Comparison of ENCODE assay signal across 1 cellular context in the genomic region with DNA sequence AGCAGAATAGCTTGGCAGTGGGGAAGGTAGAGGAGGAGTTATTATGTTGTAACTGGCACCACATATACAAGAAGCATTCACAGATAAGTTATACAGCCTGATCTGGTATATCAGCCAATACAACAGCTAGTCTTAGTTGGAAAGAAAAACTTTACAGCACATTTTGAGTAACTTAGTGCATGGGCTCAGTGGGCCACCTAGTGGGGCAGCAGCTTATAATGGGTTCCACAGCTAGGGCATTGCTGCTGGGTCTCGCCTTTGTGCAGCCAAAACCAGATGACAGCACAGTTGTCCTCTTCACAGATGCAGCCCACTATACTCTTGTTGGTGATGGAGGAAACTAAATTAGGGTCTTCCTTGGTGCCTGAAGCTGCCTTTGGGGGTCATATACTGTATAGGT.
TF ChIP-seq lines count a peak whose summit lies in the region.

No MANE protein-coding gene starts in this region.

TF ChIP-seq in H1, 55 proteins besides CTCF, POLR2A, EP300 and RAD21:
- TF ChIP-seq FOSL1 (IDR thresholded peaks at IDR 0.05; ENCODE audit: insufficient read depth, low read depth, low read length): no peak
- TF ChIP-seq SIN3A (conservative IDR thresholded peaks at IDR 0.05 in 1 of 2, IDR thresholded peaks at IDR 0.05 in 1 of 2; ENCODE audit: low read depth in 1 of 2, low read length in 2 of 2): no peak
- TF ChIP-seq POLR2AphosphoS5 (IDR thresholded peaks at IDR 0.05; ENCODE audit: low read depth, low read length): no peak
- TF ChIP-seq, protein P1, sequence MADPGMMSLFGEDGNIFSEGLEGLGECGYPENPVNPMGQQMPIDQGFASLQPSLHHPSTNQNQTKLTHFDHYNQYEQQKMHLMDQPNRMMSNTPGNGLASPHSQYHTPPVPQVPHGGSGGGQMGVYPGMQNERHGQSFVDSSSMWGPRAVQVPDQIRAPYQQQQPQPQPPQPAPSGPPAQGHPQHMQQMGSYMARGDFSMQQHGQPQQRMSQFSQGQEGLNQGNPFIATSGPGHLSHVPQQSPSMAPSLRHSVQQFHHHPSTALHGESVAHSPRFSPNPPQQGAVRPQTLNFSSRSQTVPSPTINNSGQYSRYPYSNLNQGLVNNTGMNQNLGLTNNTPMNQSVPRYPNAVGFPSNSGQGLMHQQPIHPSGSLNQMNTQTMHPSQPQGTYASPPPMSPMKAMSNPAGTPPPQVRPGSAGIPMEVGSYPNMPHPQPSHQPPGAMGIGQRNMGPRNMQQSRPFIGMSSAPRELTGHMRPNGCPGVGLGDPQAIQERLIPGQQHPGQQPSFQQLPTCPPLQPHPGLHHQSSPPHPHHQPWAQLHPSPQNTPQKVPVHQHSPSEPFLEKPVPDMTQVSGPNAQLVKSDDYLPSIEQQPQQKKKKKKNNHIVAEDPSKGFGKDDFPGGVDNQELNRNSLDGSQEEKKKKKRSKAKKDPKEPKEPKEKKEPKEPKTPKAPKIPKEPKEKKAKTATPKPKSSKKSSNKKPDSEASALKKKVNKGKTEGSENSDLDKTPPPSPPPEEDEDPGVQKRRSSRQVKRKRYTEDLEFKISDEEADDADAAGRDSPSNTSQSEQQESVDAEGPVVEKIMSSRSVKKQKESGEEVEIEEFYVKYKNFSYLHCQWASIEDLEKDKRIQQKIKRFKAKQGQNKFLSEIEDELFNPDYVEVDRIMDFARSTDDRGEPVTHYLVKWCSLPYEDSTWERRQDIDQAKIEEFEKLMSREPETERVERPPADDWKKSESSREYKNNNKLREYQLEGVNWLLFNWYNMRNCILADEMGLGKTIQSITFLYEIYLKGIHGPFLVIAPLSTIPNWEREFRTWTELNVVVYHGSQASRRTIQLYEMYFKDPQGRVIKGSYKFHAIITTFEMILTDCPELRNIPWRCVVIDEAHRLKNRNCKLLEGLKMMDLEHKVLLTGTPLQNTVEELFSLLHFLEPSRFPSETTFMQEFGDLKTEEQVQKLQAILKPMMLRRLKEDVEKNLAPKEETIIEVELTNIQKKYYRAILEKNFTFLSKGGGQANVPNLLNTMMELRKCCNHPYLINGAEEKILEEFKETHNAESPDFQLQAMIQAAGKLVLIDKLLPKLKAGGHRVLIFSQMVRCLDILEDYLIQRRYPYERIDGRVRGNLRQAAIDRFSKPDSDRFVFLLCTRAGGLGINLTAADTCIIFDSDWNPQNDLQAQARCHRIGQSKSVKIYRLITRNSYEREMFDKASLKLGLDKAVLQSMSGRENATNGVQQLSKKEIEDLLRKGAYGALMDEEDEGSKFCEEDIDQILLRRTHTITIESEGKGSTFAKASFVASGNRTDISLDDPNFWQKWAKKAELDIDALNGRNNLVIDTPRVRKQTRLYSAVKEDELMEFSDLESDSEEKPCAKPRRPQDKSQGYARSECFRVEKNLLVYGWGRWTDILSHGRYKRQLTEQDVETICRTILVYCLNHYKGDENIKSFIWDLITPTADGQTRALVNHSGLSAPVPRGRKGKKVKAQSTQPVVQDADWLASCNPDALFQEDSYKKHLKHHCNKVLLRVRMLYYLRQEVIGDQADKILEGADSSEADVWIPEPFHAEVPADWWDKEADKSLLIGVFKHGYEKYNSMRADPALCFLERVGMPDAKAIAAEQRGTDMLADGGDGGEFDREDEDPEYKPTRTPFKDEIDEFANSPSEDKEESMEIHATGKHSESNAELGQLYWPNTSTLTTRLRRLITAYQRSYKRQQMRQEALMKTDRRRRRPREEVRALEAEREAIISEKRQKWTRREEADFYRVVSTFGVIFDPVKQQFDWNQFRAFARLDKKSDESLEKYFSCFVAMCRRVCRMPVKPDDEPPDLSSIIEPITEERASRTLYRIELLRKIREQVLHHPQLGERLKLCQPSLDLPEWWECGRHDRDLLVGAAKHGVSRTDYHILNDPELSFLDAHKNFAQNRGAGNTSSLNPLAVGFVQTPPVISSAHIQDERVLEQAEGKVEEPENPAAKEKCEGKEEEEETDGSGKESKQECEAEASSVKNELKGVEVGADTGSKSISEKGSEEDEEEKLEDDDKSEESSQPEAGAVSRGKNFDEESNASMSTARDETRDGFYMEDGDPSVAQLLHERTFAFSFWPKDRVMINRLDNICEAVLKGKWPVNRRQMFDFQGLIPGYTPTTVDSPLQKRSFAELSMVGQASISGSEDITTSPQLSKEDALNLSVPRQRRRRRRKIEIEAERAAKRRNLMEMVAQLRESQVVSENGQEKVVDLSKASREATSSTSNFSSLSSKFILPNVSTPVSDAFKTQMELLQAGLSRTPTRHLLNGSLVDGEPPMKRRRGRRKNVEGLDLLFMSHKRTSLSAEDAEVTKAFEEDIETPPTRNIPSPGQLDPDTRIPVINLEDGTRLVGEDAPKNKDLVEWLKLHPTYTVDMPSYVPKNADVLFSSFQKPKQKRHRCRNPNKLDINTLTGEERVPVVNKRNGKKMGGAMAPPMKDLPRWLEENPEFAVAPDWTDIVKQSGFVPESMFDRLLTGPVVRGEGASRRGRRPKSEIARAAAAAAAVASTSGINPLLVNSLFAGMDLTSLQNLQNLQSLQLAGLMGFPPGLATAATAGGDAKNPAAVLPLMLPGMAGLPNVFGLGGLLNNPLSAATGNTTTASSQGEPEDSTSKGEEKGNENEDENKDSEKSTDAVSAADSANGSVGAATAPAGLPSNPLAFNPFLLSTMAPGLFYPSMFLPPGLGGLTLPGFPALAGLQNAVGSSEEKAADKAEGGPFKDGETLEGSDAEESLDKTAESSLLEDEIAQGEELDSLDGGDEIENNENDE (IDR thresholded peaks at IDR 0.05; ENCODE audit: insufficient replicate concordance, low read length): no peak
